ENCODE assay signal across 2 cellular contexts in genomic region chr10:110639858-110640257, GRCh38. TPM values are rescaled to one million over a fixed set of nuclear protein-coding genes. Genes with fewer than 3 reads are reported as not detected.
"Had no signal": no experiment of that assay in that cellular context is flagged by ENCODE, and none has a peak within 500 bp of the region (broad histone marks: within the 10 kb centered on the region; RNA-seq: fewer than 3 reads in every experiment).

No MANE protein-coding gene starts in this region.

RNA-seq across cellular contexts. Expression of gene RBM20, which starts 4.3 kb away (rescaled TPM):
- total RNA-seq: activated T-helper 1 cell treated with anti-CD3 and anti-CD28 coated beads, Interleukin-12 subunit alpha, Interleukin-12 subunit beta, Interleukin-2, Interleukin-4 antibody, amounts not matched to agents 30 ng/mL and 10 ng/mL and 1 ng/mL, durations not matched to agents 14 hours and 24 hours and 36 hours; bronchial epithelial cell had no signal
